1 cellular context compared by ENCODE assay signal in genomic region chr11:75280770-75281468, GRCh38.
TF ChIP-seq lines count a peak whose summit lies in the region.

No MANE protein-coding gene starts in this region.

TF ChIP-seq in K562, 482 proteins besides CTCF, POLR2A, EP300 and RAD21:
- no peak for TF ChIP-seq RBM39 (optimal IDR thresholded peaks at IDR 0.05; ENCODE audit: low read depth, low read length)
- peak; percentile 65 for TF ChIP-seq ZFP36 (IDR thresholded peaks at IDR 0.05; ENCODE audit: low read depth, low read length, partially characterized antibody)
